ENCODE assay signal across 9 cellular contexts in the genomic region with DNA sequence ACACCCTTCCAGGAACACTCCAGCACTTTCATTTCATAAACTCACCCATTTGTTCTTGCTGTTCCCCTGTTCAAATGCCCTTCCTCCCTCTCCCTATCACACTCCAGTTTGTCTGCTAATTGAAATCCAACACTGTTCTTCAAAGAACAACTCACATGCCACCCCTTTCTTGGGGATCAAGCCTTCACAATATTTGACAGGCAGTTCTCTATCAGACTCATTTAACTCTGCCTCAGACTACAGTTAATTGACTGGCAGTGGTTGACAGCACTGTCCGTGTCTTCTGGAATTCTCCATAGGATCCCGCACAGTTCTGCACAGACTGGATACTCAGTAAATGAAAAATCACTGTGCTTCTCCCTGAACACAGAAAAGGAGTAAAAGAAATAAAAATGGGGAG.
"Had no signal": no experiment of that assay in that cellular context is flagged by ENCODE, and none has a peak within 500 bp of the region (broad histone marks: within the 10 kb centered on the region; RNA-seq: fewer than 3 reads in every experiment).

No MANE protein-coding gene starts in this region.

- H3K4me3 ChIP-seq: GM23248, GM23338, HAP-1 had no signal

- H3K4me2 ChIP-seq: GM23338 had no signal

- H3K9ac ChIP-seq: GM23248 had no signal

- FAIRE-seq: H54 had no signal

- DNase-seq: GM23248, GOT3, H7, H9, HCEC 1CT, HFFc6 had no signal

- H3K4me1 ChIP-seq: HAP-1 had no signal

- H3K27ac ChIP-seq: GM23248 had no signal

- H3K36me3 ChIP-seq: HAP-1 had no signal

- H3K9me3 ChIP-seq: HAP-1 had no signal

- H2AFZ ChIP-seq: GM23248, GM23338 had no signal
